Comparison of ENCODE assay signal across 13 cellular contexts in genomic region chr14:77599894-77600293, GRCh38. TPM values are rescaled to one million over a fixed set of nuclear protein-coding genes. Genes with fewer than 3 reads are reported as not detected.
DNase-seq lines count a peak whose midpoint lies in the region; ATAC-seq and TF ChIP-seq lines count a peak whose summit lies in the region.
"Had no signal": no experiment of that assay in that cellular context is flagged by ENCODE, and none has a peak within 500 bp of the region (broad histone marks: within the 10 kb centered on the region; RNA-seq: fewer than 3 reads in every experiment).

No MANE protein-coding gene starts in this region.

- peaks cover 7% of the 10 kb centered on the region for H3F3A ChIP-seq in SK-N-SH (replicated peaks; ENCODE audit: insufficient read depth)

- TF ChIP-seq CTCF in SK-N-SH (IDR thresholded peaks at IDR 0.05), result no peak

- H3K9me2 ChIP-seq in SK-N-SH, result no peaks in the 10 kb centered on the region

- no peak overlapping the region for H3K4me2 ChIP-seq in SK-N-SH

- H3K27me3 ChIP-seq in SK-N-SH (ENCODE audit: insufficient read depth), result no peaks in the 10 kb centered on the region
- no peaks in the 10 kb centered on the region for H3K27me3 ChIP-seq in esophagus (ENCODE audit: control insufficient read depth in 1 of 2, insufficient read depth in 2 of 2, low read length in 2 of 2)
- H3K27me3 ChIP-seq: dorsolateral prefrontal cortex, gastrocnemius medialis had no signal

- TF ChIP-seq RAD21 in SK-N-SH (IDR thresholded peaks at IDR 0.05; ENCODE audit: low read length), result no peak

- intact Hi-C loops in sciatic nerve (cut with DNase I), result no loop called here

- H3K27ac ChIP-seq in SK-N-SH (ENCODE audit: low read depth in 2 of 2, low read length in 1 of 2) (no peak overlapping the region), esophagus (ENCODE audit: low read depth in 2 of 2, low read length in 1 of 2) (peak overlapping the region; percentile 60 to 64)

- peaks cover 30% of the 10 kb centered on the region for H4K20me1 ChIP-seq in SK-N-SH (ENCODE audit: insufficient read depth)

- H3K36me3 ChIP-seq in SK-N-SH (replicated peaks in 1 of 2; ENCODE audit: control insufficient read depth in 1 of 2, insufficient read depth in 2 of 2, low read length in 1 of 2), result peaks cover 8 to 35% of the 10 kb centered on the region in 2 experiments
- peaks cover 0 to 2% of the 10 kb centered on the region in 2 donors for H3K36me3 ChIP-seq in esophagus (ENCODE audit: control insufficient read depth in 2 of 2, insufficient read depth in 2 of 2, low read length in 1 of 2)

- no peaks in the 10 kb centered on the region for H3K9me3 ChIP-seq in SK-N-SH
- H3K9me3 ChIP-seq in esophagus (ENCODE audit: control insufficient read depth in 2 of 2, insufficient read depth in 1 of 2, low read depth in 1 of 2, low read length in 1 of 2), result no peaks in the 10 kb centered on the region
- H3K9me3 ChIP-seq: gastrocnemius medialis had no signal

- 80% methylated on average over 3 of the region's 3 CpGs for WGBS in SK-N-SH (ENCODE audit: low lambda C conversion rate)
- WGBS in esophagus, 2 donors, result 33 to 47% methylated on average over 3 of the region's 3 CpGs

- POLR2A ChIA-PET in SK-N-SH (lab: Yijun Ruan, JAX), result no interaction called here

- no peak overlapping the region for H3K9ac ChIP-seq in SK-N-SH

- DNase-seq in SK-N-SH (no peak), LoVo (ENCODE audit: low spot score) (peak; percentile 65), sciatic nerve (ENCODE audit: low spot score) (no peak)
- DNase-seq: DMS 273 treated with DMSO at 0.1 percent for 48 hours; dorsolateral prefrontal cortex; gastrocnemius medialis; NCI-H2081 treated with DMSO at 0.1 percent for 48 hours; stimulated activated CD4-positive, alpha-beta T cell treated with anti-CD3 and anti-CD28 coated beads, Interleukin-12 subunit alpha, Interleukin-12 subunit beta, amount 100 ng/mL, for 4 hours had no signal

- H3K4me1 ChIP-seq in SK-N-SH (ENCODE audit: control insufficient read depth in 1 of 2, insufficient read depth in 2 of 2, low read depth in 1 of 2, low read length in 1 of 2), result peaks cover 11 to 16% of the 10 kb centered on the region in 2 experiments; a peak in 3 of 4 replicates
- no peaks in the 10 kb centered on the region for H3K4me1 ChIP-seq in esophagus (ENCODE audit: control insufficient read depth in 2 of 2, insufficient read depth in 2 of 2, low read length in 1 of 2)
- H3K4me1 ChIP-seq: gastrocnemius medialis had no signal

- no peak overlapping the region for H3K4me3 ChIP-seq in SK-N-SH (ENCODE audit: low read depth in 2 of 2, low read length in 1 of 2)
- H3K4me3 ChIP-seq in esophagus (ENCODE audit: low read depth in 1 of 2, low read length in 2 of 2), result no peak overlapping the region
- H3K4me3 ChIP-seq: gastrocnemius medialis had no signal

- H2AFZ ChIP-seq in SK-N-SH (ENCODE audit: low read depth), result no peak overlapping the region

- ATAC-seq in SK-N-SH treated with all-trans-retinoic acid at 6 μM for 48 hours (peak; percentile 58), sciatic nerve (peak; percentile 39), HG03196 (IDR thresholded peaks at IDR 0.05; ENCODE audit: unreplicated experiment) (no peak), GM18519 (IDR thresholded peaks at IDR 0.05; ENCODE audit: low FRiP score, unreplicated experiment) (no peak), GM18858 (IDR thresholded peaks at IDR 0.05; ENCODE audit: unreplicated experiment) (no peak)
- ATAC-seq: gastrocnemius medialis had no signal

- peaks cover 100% of the 10 kb centered on the region for H3K79me2 ChIP-seq in SK-N-SH (ENCODE audit: insufficient read depth)

- no peak for TF ChIP-seq EP300 in SK-N-SH (IDR thresholded peaks at IDR 0.05; ENCODE audit: borderline replicate concordance in 1 of 2, low read depth in 1 of 2, low read length in 1 of 2)

- CTCF ChIA-PET in SK-N-SH (lab: Yijun Ruan, JAX), result no interaction called here

TF ChIP-seq in SK-N-SH treated with all-trans-retinoic acid at 6 μM for 48 hours, 23 proteins besides CTCF, POLR2A, EP300 and RAD21 (continues in another document):
- TF ChIP-seq SNAI2 (CRISPR knock-in tag; IDR thresholded peaks at IDR 0.05) (no peak), TSHZ2 (CRISPR knock-in tag; IDR thresholded peaks at IDR 0.05) (no peak), ZNF565 (CRISPR knock-in tag; conservative IDR thresholded peaks at IDR 0.05; ENCODE audit: low read depth) (no peak), OSR1 (CRISPR knock-in tag; IDR thresholded peaks at IDR 0.05) (no peak), TCF4 (CRISPR knock-in tag; IDR thresholded peaks at IDR 0.05; ENCODE audit: borderline replicate concordance) (no peak), ESRRG (CRISPR knock-in tag; IDR thresholded peaks at IDR 0.05) (no peak), TOX (CRISPR knock-in tag; IDR thresholded peaks at IDR 0.05; ENCODE audit: borderline replicate concordance) (no peak), CSDC2 (CRISPR knock-in tag; IDR thresholded peaks at IDR 0.05) (no peak), ISL1 (CRISPR knock-in tag; IDR thresholded peaks at IDR 0.05) (no peak), ZFP30 (CRISPR knock-in tag; IDR thresholded peaks at IDR 0.05) (no peak)

TF ChIP-seq in SK-N-SH, 30 proteins besides CTCF, POLR2A, EP300 and RAD21:
- no peak for TF ChIP-seq NRF1 (IDR thresholded peaks at IDR 0.05; ENCODE audit: low read depth, low read length)
- TF ChIP-seq, protein P1, sequence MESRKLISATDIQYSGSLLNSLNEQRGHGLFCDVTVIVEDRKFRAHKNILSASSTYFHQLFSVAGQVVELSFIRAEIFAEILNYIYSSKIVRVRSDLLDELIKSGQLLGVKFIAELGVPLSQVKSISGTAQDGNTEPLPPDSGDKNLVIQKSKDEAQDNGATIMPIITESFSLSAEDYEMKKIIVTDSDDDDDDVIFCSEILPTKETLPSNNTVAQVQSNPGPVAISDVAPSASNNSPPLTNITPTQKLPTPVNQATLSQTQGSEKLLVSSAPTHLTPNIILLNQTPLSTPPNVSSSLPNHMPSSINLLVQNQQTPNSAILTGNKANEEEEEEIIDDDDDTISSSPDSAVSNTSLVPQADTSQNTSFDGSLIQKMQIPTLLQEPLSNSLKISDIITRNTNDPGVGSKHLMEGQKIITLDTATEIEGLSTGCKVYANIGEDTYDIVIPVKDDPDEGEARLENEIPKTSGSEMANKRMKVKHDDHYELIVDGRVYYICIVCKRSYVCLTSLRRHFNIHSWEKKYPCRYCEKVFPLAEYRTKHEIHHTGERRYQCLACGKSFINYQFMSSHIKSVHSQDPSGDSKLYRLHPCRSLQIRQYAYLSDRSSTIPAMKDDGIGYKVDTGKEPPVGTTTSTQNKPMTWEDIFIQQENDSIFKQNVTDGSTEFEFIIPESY (IDR thresholded peaks at IDR 0.05; ENCODE audit: borderline replicate concordance, low read depth), result no peak
- TF ChIP-seq FOSL2 (IDR thresholded peaks at IDR 0.05; ENCODE audit: borderline replicate concordance, low read depth), result no peak
- TF ChIP-seq NFIC (IDR thresholded peaks at IDR 0.05; ENCODE audit: borderline replicate concordance), result no peak
- TF ChIP-seq, protein P2, sequence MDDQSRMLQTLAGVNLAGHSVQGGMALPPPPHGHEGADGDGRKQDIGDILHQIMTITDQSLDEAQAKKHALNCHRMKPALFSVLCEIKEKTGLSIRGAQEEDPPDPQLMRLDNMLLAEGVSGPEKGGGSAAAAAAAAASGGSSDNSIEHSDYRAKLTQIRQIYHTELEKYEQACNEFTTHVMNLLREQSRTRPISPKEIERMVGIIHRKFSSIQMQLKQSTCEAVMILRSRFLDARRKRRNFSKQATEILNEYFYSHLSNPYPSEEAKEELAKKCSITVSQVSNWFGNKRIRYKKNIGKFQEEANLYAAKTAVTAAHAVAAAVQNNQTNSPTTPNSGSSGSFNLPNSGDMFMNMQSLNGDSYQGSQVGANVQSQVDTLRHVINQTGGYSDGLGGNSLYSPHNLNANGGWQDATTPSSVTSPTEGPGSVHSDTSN (IDR thresholded peaks at IDR 0.05), result no peak
- TF ChIP-seq, protein P3, sequence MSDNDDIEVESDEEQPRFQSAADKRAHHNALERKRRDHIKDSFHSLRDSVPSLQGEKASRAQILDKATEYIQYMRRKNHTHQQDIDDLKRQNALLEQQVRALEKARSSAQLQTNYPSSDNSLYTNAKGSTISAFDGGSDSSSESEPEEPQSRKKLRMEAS (IDR thresholded peaks at IDR 0.05; ENCODE audit: low read depth), result no peak

RNA-seq across cellular contexts. Expression of gene SPTLC2, which starts 16.5 kb away (rescaled TPM):
- polyA plus RNA-seq in SK-N-SH (2012; rRNA removed), result 10.2 and 14.4 TPM in 2 replicates
- 15.6 and 17.0 TPM in 2 replicates for polyA plus RNA-seq in SK-N-SH (2012; cell fraction: cytosol; rRNA removed)
- polyA plus RNA-seq in SK-N-SH (2012; cell fraction: nucleus; rRNA removed), result 6.9 and 10.0 TPM in 2 replicates
- polyA plus RNA-seq in esophagus, result 10 to 100 TPM; 14.1 to 16.3 TPM
- 65.1 TPM for total RNA-seq in sciatic nerve

Comparison
In these comparisons a context has a peak if more than half of its experiments do, and no peak if none do; other contexts are left out.
1. ATAC-seq: peak in SK-N-SH treated with all-trans-retinoic acid at 6 μM for 48 hours (single experiment) and sciatic nerve (single experiment); none in HG03196 (single experiment), GM18519 (single experiment) and GM18858 (single experiment).
2. H3K27ac ChIP-seq: peak in esophagus (2 of 2); none in SK-N-SH (0 of 2).